Comparison of ENCODE assay signal across 8 cellular contexts in genomic region chr6:158706369-158706982, GRCh38. TPM values are rescaled to one million over a fixed set of nuclear protein-coding genes. Genes with fewer than 3 reads are reported as not detected.
DNase-seq lines count a peak whose midpoint lies in the region; ATAC-seq and TF ChIP-seq lines count a peak whose summit lies in the region.

No MANE protein-coding gene starts in this region.

- ATAC-seq in thoracic aorta (ENCODE audit: insufficient number of reproducible peaks, low FRiP score, low read depth) (peak; percentile 30), GM21576 (IDR thresholded peaks at IDR 0.05; ENCODE audit: unreplicated experiment) (no peak), HG03521 (IDR thresholded peaks at IDR 0.05; ENCODE audit: unreplicated experiment) (no peak)

- H3K4me3 Mint-ChIP-seq in immature natural killer cell: no peak overlapping the region

- TF ChIP-seq CTCF in AG10803 (conservative IDR thresholded peaks at IDR 0.05; ENCODE audit: low read length) (peak; percentile 71), WI38 (IDR thresholded peaks at IDR 0.05; ENCODE audit: low read depth, low read length) (peak; percentile 67), thoracic aorta (IDR thresholded peaks at IDR 0.05) (peak; percentile 55)

- peak overlapping the region; percentile 82 to 88 for H3K27ac ChIP-seq in thoracic aorta

- H3K9me3 ChIP-seq in thoracic aorta: no peaks in the 10 kb centered on the region

- DNase-seq in AG10803 (ENCODE audit: low read depth): peak; percentile 42
- peak; percentile 21 for DNase-seq in HPDE6-E6E7 (ENCODE audit: extremely low spot score)
- DNase-seq in immature natural killer cell: no peak
- no peak for DNase-seq in thoracic aorta (ENCODE audit: low spot score)
- no peak for DNase-seq in mucosa of gallbladder (ENCODE audit: low spot score)

- no peak overlapping the region for H3K4me3 ChIP-seq in AG10803 (ENCODE audit: low read length)
- no peak overlapping the region for H3K4me3 ChIP-seq in WI38 (ENCODE audit: low read depth, low read length)
- H3K4me3 ChIP-seq in thoracic aorta: peak overlapping the region; percentile 68

- peaks cover 32 to 33% of the 10 kb centered on the region in 2 donors for H3K4me1 Mint-ChIP-seq in immature natural killer cell

- no peaks in the 10 kb centered on the region for H3K9me3 Mint-ChIP-seq in immature natural killer cell

- peak overlapping the region in 4 of 6 donors; percentile 24 to 65 (median 52) for H3K27ac Mint-ChIP-seq in immature natural killer cell

- peaks cover 22 to 51% of the 10 kb centered on the region in 2 donors for H3K4me1 ChIP-seq in thoracic aorta (ENCODE audit: control insufficient read depth in 1 of 2, low read depth in 2 of 2)

- no peaks in the 10 kb centered on the region for H3K36me3 ChIP-seq in thoracic aorta

- peaks cover 2 to 8% (median 4%) of the 10 kb centered on the region in 3 donors for H3K27me3 Mint-ChIP-seq in immature natural killer cell (ENCODE audit: low read depth in 3 of 3)

- H3K36me3 Mint-ChIP-seq in immature natural killer cell: peaks cover 20 to 32% (median 23%) of the 10 kb centered on the region in 3 donors

- no peaks in the 10 kb centered on the region for H3K27me3 ChIP-seq in thoracic aorta (replicated peaks; ENCODE audit: insufficient read depth)

RNA-seq across cellular contexts. Expression of gene SYTL3, which starts 56.6 kb away (rescaled TPM):
- 10 to 100 TPM; 45.4 to 56.5 (median 52.0) TPM for polyA plus RNA-seq in immature natural killer cell
- total RNA-seq in thoracic aorta: 1 to 10 TPM; 7.1 to 9.6 TPM
- 4.1 TPM for total RNA-seq in mucosa of gallbladder

Comparison
In these comparisons a context has a peak if more than half of its experiments do, and no peak if none do; other contexts are left out.
1. DNase-seq: peak in AG10803 (single experiment) and HPDE6-E6E7 (single experiment); none in immature natural killer cell (0 of 3), thoracic aorta (single experiment) and mucosa of gallbladder (single experiment).
2. Peak in every context shown above with its lines, with median percentiles within 50 percentile points of each other: CTCF ChIP-seq.